Comparison of ENCODE assay signal across 11 cellular contexts in the genomic region with DNA sequence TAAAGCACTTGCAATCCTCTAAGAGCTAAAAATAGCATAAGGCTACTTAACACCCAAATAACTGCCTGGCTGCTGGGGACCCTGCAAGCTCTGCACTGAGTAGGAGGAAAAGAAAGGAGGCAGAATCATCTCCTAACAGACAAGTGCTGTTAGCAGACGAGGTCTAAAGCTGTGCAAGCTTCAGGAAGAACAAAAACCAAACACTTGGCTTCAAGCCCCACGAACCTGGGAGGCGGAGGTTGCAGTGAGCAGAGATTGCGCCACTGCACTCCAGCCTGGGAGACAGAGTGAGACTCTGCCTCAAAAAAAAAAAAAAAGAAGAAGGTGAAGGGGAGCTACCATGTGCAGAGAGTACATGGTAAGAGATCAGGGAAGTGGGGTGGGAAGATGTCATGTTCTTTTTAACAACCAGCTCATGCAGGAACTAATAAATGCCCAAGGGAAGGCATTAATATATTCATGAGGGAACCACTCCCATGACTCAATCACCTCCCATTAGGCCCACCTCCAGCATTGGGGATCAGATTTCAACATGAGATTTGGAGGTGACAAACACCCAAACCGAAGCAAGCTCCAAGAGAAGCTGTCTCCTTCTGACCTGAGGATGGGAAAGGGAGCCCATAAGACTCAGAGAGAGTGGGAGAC. TPM values are rescaled to one million over a fixed set of nuclear protein-coding genes. Genes with fewer than 3 reads are reported as not detected.
DNase-seq lines count a peak whose midpoint lies in the region; ATAC-seq, FAIRE-seq and TF ChIP-seq lines count a peak whose summit lies in the region.
"Had no signal": no experiment of that assay in that cellular context is flagged by ENCODE, and none has a peak within 500 bp of the region (broad histone marks: within the 10 kb centered on the region; RNA-seq: fewer than 3 reads in every experiment).

No MANE protein-coding gene starts in this region.

- DNase-seq in DMS79 (lab: John Stamatoyannopoulos, UW), result peak; percentile 3
- no peak for DNase-seq in DMS79 treated with DMSO at 0.1 percent for 48 hours (lab: John Stamatoyannopoulos, UW)
- no peak for DNase-seq in adipocyte (ENCODE audit: low read depth)
- DNase-seq in right atrium auricular region (ENCODE audit: low spot score), result no peak
- no peak for DNase-seq in stimulated activated effector memory CD8-positive, alpha-beta T cell treated with anti-CD3 and anti-CD28 coated beads, Interleukin-12 subunit alpha, Interleukin-12 subunit beta, amount 100 ng/mL, for 72 hours (ENCODE audit: low spot score in 2 of 2)
- no peak for DNase-seq in RCC 7860 (ENCODE audit: low spot score)
- DNase-seq in HUDEP-2 (lab: John Stamatoyannopoulos, UW; ENCODE audit: unreplicated experiment in 76 of 76), result no peak
- no peak for DNase-seq in GM12891 (ENCODE audit: insufficient read length, low spot score)
- DNase-seq: activated gamma-delta T cell had no signal

- TF ChIP-seq POLR2A in GM12891 (IDR thresholded peaks at IDR 0.05; ENCODE audit: low read depth, low read length), result no peak

- H3K9me3 ChIP-seq in adipocyte (ENCODE audit: control insufficient read depth, low read length) (peaks cover 10% of the 10 kb centered on the region), right atrium auricular region (peaks cover 0 to 12% of the 10 kb centered on the region in 2 donors)

- no peak for ATAC-seq in stimulated activated effector memory CD8-positive, alpha-beta T cell treated with anti-CD3 and anti-CD28 coated beads, Interleukin-12 subunit alpha, Interleukin-12 subunit beta, amount 100 ng/mL, for 72 hours
- ATAC-seq: HCT116 had no signal

- peak overlapping the region; percentile 19 for H3K4me3 Mint-ChIP-seq in stimulated activated effector memory CD8-positive, alpha-beta T cell treated with anti-CD3 and anti-CD28 coated beads, Interleukin-12 subunit alpha, Interleukin-12 subunit beta, amount 100 ng/mL, for 72 hours

- H3K36me3 Mint-ChIP-seq in stimulated activated effector memory CD8-positive, alpha-beta T cell treated with anti-CD3 and anti-CD28 coated beads, Interleukin-12 subunit alpha, Interleukin-12 subunit beta, amount 100 ng/mL, for 72 hours, result no peaks in the 10 kb centered on the region

- H3K9ac ChIP-seq in adipocyte (ENCODE audit: low read length), result no peak overlapping the region
- H3K9ac ChIP-seq: KMS-11 had no signal

- H3K4me3 ChIP-seq in adipocyte (ENCODE audit: low read length) (peak overlapping the region; percentile 67), right atrium auricular region (peak overlapping the region; percentile 5)

- H3K9me3 Mint-ChIP-seq in stimulated activated effector memory CD8-positive, alpha-beta T cell treated with anti-CD3 and anti-CD28 coated beads, Interleukin-12 subunit alpha, Interleukin-12 subunit beta, amount 100 ng/mL, for 72 hours, result peaks cover 4% of the 10 kb centered on the region

- no peaks in the 10 kb centered on the region for H3K36me3 ChIP-seq in adipocyte (ENCODE audit: control insufficient read depth, insufficient read depth, low read length, severe bottlenecking)
- no peaks in the 10 kb centered on the region for H3K36me3 ChIP-seq in right atrium auricular region

- FAIRE-seq in RCC 7860 (lab: Jason Lieb, UNC) (no peak), GM12891 (lab: Jason Lieb, UNC) (no peak)

- H3K4me1 Mint-ChIP-seq in stimulated activated effector memory CD8-positive, alpha-beta T cell treated with anti-CD3 and anti-CD28 coated beads, Interleukin-12 subunit alpha, Interleukin-12 subunit beta, amount 100 ng/mL, for 72 hours, result peaks cover 21% of the 10 kb centered on the region

- H3K27me3 ChIP-seq in adipocyte (replicated peaks; ENCODE audit: control insufficient read depth, insufficient read depth, low read length) (no peaks in the 10 kb centered on the region), right atrium auricular region (no peaks in the 10 kb centered on the region)

- no peak for TF ChIP-seq CTCF in right atrium auricular region (IDR thresholded peaks at IDR 0.05)

- peak overlapping the region; percentile 26 to 52 for H3K27ac ChIP-seq in right atrium auricular region
- H3K27ac ChIP-seq: KMS-11 had no signal

- H3K4me1 ChIP-seq in adipocyte (ENCODE audit: control insufficient read depth, insufficient read depth, low read length) (peaks cover 32% of the 10 kb centered on the region), right atrium auricular region (peaks cover 0 to 33% of the 10 kb centered on the region in 2 donors)

- H3K27ac Mint-ChIP-seq in stimulated activated effector memory CD8-positive, alpha-beta T cell treated with anti-CD3 and anti-CD28 coated beads, Interleukin-12 subunit alpha, Interleukin-12 subunit beta, amount 100 ng/mL, for 72 hours, result no peak overlapping the region

TF ChIP-seq in GM12891, 5 proteins besides CTCF, POLR2A, EP300 and RAD21:
- TF ChIP-seq PAX5 (IDR thresholded peaks at IDR 0.05; ENCODE audit: insufficient read depth, low read length, severe bottlenecking), result no peak
- no peak for TF ChIP-seq POLR2AphosphoS5 (IDR thresholded peaks at IDR 0.05; ENCODE audit: low read depth, low read length)
- TF ChIP-seq TAF1 (IDR thresholded peaks at IDR 0.05; ENCODE audit: low read depth, low read length), result no peak
- TF ChIP-seq POU2F2 (IDR thresholded peaks at IDR 0.05; ENCODE audit: low read depth, low read length), result no peak
- no peak for TF ChIP-seq SPI1 (IDR thresholded peaks at IDR 0.05; ENCODE audit: low read depth, low read length)

RNA-seq across cellular contexts. Expression of a gene that starts 28.8 kb away (rescaled TPM):
- 10 to 100 TPM; 11.1 to 13.9 TPM for total RNA-seq in right atrium auricular region
- polyA plus RNA-seq in GM12891 (2012; ENCODE audit: low read depth, missing spikeins), result 22.4 TPM

RNA-seq across cellular contexts. Expression of a gene that starts 54.9 kb away (rescaled TPM):
- 10 to 100 TPM; 29.6 to 35.2 TPM for total RNA-seq in right atrium auricular region
- polyA plus RNA-seq in GM12891 (2012; ENCODE audit: low read depth, missing spikeins), result 11.6 TPM
